8 cellular contexts compared by ENCODE assay signal in genomic region chr6:34154668-34155447, GRCh38.
DNase-seq lines count a peak whose midpoint lies in the region; ATAC-seq and TF ChIP-seq lines count a peak whose summit lies in the region.

No MANE protein-coding gene starts in this region.

- CTCF ChIA-PET in GM10248 (lab: Yijun Ruan, JAX) = interaction anchor here (0.7 to 6.3 kb wide), 25 partner anchors 9 to 1046 kb away, joined by 3 to 82 read pairs (median 4); no protein-coding TSS in a partner anchor

- H4K20me1 ChIP-seq in Loucy (ENCODE audit: insufficient read depth, low read length, poor library complexity, severe bottlenecking) = no peaks in the 10 kb centered on the region

- TF ChIP-seq POLR2A in GM18505 (IDR thresholded peaks at IDR 0.05; ENCODE audit: borderline replicate concordance, extremely low read depth, insufficient read depth, insufficient read length) = no peak

- H3K4me3 ChIP-seq in Loucy (ENCODE audit: low read length, poor library complexity, severe bottlenecking) (peak overlapping the region; percentile 50), cardiac fibroblast (replicated peaks in 1 of 2; ENCODE audit: low read depth in 2 of 2, low read length in 2 of 2) (peak overlapping the region in 1 of 2 donors; percentile 33)

- H3K27me3 ChIP-seq in Loucy (ENCODE audit: insufficient read depth, low read length, poor library complexity, severe bottlenecking) = peaks cover 8% of the 10 kb centered on the region

- POLR2A ChIA-PET in GM10248 (lab: Yijun Ruan, JAX) = no interaction called here

- no peaks in the 10 kb centered on the region for H3K9me2 ChIP-seq in Loucy (replicated peaks; ENCODE audit: low read depth, low read length)

- no peak for ATAC-seq in GM18505 (IDR thresholded peaks at IDR 0.05; ENCODE audit: unreplicated experiment)

- H3K4me2 ChIP-seq in Loucy (ENCODE audit: low read depth, low read length, poor library complexity, severe bottlenecking) = peak overlapping the region; percentile 57

- H2AFZ ChIP-seq in Loucy (ENCODE audit: low read length) = peak overlapping the region; percentile 67; the same call in 1 of the 2 replicates

- TF ChIP-seq CTCF in GM10248 (IDR thresholded peaks at IDR 0.05; ENCODE audit: control extremely low read depth, extremely low read depth, low read depth, missing control alignments) = peak; percentile 91
- peak; percentile 87 for TF ChIP-seq CTCF in Loucy (conservative IDR thresholded peaks at IDR 0.05; ENCODE audit: low read length)
- peak; percentile 59 for TF ChIP-seq CTCF in cardiac fibroblast (IDR thresholded peaks at IDR 0.05; ENCODE audit: low read depth, low read length)

- H3K79me2 ChIP-seq in Loucy (ENCODE audit: insufficient read depth, low read length) = no peaks in the 10 kb centered on the region

- H3K4me1 ChIP-seq in Loucy (ENCODE audit: insufficient read depth, low read length, poor library complexity, severe bottlenecking) = no peaks in the 10 kb centered on the region

- peak; percentile 89 for DNase-seq in GM10248 (ENCODE audit: extremely low spot score)
- DNase-seq in activated CD4-positive, CD25-positive, alpha-beta regulatory T cell (lab: John Stamatoyannopoulos, UW) = peak; percentile 34 to 51 (median 38)
- DNase-seq in cardiac fibroblast (ENCODE audit: low read depth in 2 of 2) = peak; percentile 50 to 53
- peak; percentile 23 for DNase-seq in kidney tubule cell (ENCODE audit: low spot score)
- peak; percentile 52 to 74 for DNase-seq in stimulated activated CD4-positive, alpha-beta T cell treated with anti-CD3 and anti-CD28 coated beads, Interleukin-4, amount 100 ng/mL, for 4 hours
- DNase-seq in kidney glomerular epithelial cell (lab: John Stamatoyannopoulos, UW) = no peak

- H3F3A ChIP-seq in Loucy (ENCODE audit: low read depth) = no peaks in the 10 kb centered on the region

- no peaks in the 10 kb centered on the region for H3K9me3 ChIP-seq in Loucy (ENCODE audit: insufficient read depth, low read depth, low read length)

- H3K9ac ChIP-seq in Loucy (ENCODE audit: low read depth, low read length, poor library complexity, severe bottlenecking) = peak overlapping the region; percentile 39

- H3K36me3 ChIP-seq in Loucy (ENCODE audit: insufficient read depth, low read length) = no peaks in the 10 kb centered on the region
